Comparison of ENCODE assay signal across 11 cellular contexts in the genomic region with DNA sequence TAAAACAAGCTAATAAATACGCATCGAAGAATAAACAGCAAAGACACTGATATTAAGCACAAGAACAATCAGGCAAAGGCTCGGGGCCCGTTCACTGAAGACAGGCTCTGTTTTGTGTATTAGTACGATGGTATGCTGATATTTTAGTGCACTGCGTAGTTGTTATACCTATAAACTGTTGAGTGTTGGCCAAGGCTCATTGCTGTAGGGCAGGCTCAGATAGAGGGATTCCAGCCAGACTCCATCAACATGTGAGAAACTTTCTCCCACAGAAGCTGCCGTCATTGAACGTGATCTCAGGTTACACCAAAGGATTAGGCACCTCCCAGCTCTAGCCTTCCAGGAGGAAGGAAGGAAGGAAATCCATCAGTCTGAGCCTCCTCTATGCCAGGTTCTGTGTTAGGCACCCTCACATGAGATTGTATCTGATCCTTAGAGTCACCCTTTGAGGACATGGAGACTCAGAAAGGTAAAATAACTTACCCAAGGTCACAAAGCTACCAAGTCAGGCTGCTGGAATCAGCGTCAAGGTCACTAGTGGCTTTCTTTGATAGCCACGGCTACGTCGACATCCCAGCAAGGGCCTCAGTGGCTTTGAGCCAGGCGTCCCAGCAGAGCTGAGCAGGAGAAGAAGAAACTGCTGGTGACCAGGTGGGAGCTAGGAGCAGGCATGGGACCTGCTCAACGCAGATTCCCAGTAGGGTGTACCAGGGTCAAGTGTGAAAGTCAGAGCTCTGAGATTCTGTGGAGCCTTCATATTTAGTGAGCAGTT. TPM values are rescaled to one million over a fixed set of nuclear protein-coding genes. Genes with fewer than 3 reads are reported as not detected.
DNase-seq lines count a peak whose midpoint lies in the region; ATAC-seq, FAIRE-seq and TF ChIP-seq lines count a peak whose summit lies in the region.
"Had no signal": no experiment of that assay in that cellular context is flagged by ENCODE, and none has a peak within 500 bp of the region (broad histone marks: within the 10 kb centered on the region; RNA-seq: fewer than 3 reads in every experiment).

No MANE protein-coding gene starts in this region.

- H3K27ac ChIP-seq in 22Rv1 (peak overlapping the region; percentile 38), endothelial cell of umbilical vein (ENCODE audit: insufficient read depth, low read depth, low read length) (peak overlapping the region; percentile 92)

- H3K4me1 ChIP-seq in endothelial cell of umbilical vein (ENCODE audit: control insufficient read depth, extremely low read depth, insufficient read depth, low read length): peaks cover 90% of the 10 kb centered on the region

- H3K9me3 ChIP-seq in endothelial cell of umbilical vein (replicated peaks; ENCODE audit: control insufficient read depth, insufficient read depth, low read length): no peaks in the 10 kb centered on the region

- H3K79me2 ChIP-seq in endothelial cell of umbilical vein (ENCODE audit: control insufficient read depth, insufficient read depth, low read length): peaks cover 72% of the 10 kb centered on the region

- POLR2A ChIA-PET in endothelial cell of umbilical vein (lab: Charles Lee): interaction anchor here (0.5 kb wide), 1 partner anchor 149 kb away, joined by 3 read pairs; no protein-coding TSS in a partner anchor

- no peak for ATAC-seq in activated CD8-positive, alpha-beta memory T cell treated with anti-CD3 and anti-CD28 coated beads, Interleukin-2, amount 10 ng/mL, durations not matched to agents 7 days and 5 days
- no peak for ATAC-seq in HG03025 (IDR thresholded peaks at IDR 0.05; ENCODE audit: low FRiP score, unreplicated experiment)

- dilution Hi-C loops in endothelial cell of umbilical vein (cut with MboI; ENCODE audit: extremely low pct_ligation_motif_present, low sequenced_read_pairs): loop anchor here (25.0 kb wide), 1 partner anchor 146 kb away; no protein-coding TSS in a partner anchor

- BruUV-seq in endothelial cell of umbilical vein (replicated peaks; lab: Mats Ljungman, UMichigan): TSS peak; percentile 31

- H3K4me3 ChIP-seq in LNCaP clone FGC (ENCODE audit: low read depth, low read length): no peak overlapping the region
- H3K4me3 ChIP-seq in endothelial cell of umbilical vein (replicated peaks in 1 of 3; ENCODE audit: insufficient read depth in 1 of 3, low read depth in 1 of 3, low read length in 3 of 3): no peak overlapping the region
- no peak overlapping the region for H3K4me3 ChIP-seq in lower leg skin (ENCODE audit: low read depth, poor library complexity, severe bottlenecking)

- H3K4me3 Mint-ChIP-seq in activated CD8-positive, alpha-beta memory T cell treated with anti-CD3 and anti-CD28 coated beads, Interleukin-2, amount 10 ng/mL, durations not matched to agents 7 days and 5 days: no peak overlapping the region
- H3K4me3 Mint-ChIP-seq in immature natural killer cell: no peak overlapping the region
- H3K4me3 Mint-ChIP-seq: T-helper 2 cell treated with Interferon-gamma antibody and Interleukin-4, amounts not matched to agents 5 μg/mL and 100 μg/mL, for 36 hours had no signal

- TF ChIP-seq POLR2A in endothelial cell of umbilical vein (IDR thresholded peaks at IDR 0.05; ENCODE audit: low read depth, low read length) (no peak), lower leg skin (IDR thresholded peaks at IDR 0.05) (no peak)

- no peak overlapping the region for H3K27ac Mint-ChIP-seq in activated CD8-positive, alpha-beta memory T cell treated with anti-CD3 and anti-CD28 coated beads, Interleukin-2, amount 10 ng/mL, durations not matched to agents 7 days and 5 days
- no peak overlapping the region for H3K27ac Mint-ChIP-seq in immature natural killer cell
- H3K27ac Mint-ChIP-seq: T-helper 2 cell treated with Interferon-gamma antibody and Interleukin-4, amounts not matched to agents 5 μg/mL and 100 μg/mL, for 36 hours had no signal

- peak; percentile 83 for FAIRE-seq in endothelial cell of umbilical vein (lab: Jason Lieb, UNC)

- no peaks in the 10 kb centered on the region for H4K20me1 ChIP-seq in endothelial cell of umbilical vein (replicated peaks; ENCODE audit: control insufficient read depth, extremely low read depth, insufficient read depth, low read length)

- TF ChIP-seq CTCF in 22Rv1 (IDR thresholded peaks at IDR 0.05): no peak
- no peak for TF ChIP-seq CTCF in LNCaP clone FGC (IDR thresholded peaks at IDR 0.05; ENCODE audit: control insufficient read depth, extremely low read depth, insufficient read depth)
- no peak for TF ChIP-seq CTCF in endothelial cell of umbilical vein (IDR thresholded peaks at IDR 0.05; ENCODE audit: extremely low read depth in 1 of 2, insufficient read depth in 1 of 2, low read depth in 1 of 2, low read length in 2 of 2)
- TF ChIP-seq CTCF in lower leg skin (IDR thresholded peaks at IDR 0.05): no peak

- intact Hi-C loops in endothelial cell of umbilical vein (cut with micrococcal nuclease) (no loop called here), lower leg skin (cut with DNase I; ENCODE audit: low total_unique reads) (no loop called here)

- CTCF ChIA-PET in endothelial cell of umbilical vein (lab: Charles Lee): interaction anchor here (0.7 to 8.2 kb wide), 6 partner anchors 9 to 178 kb away, joined by 3 to 98 read pairs (median 12); a partner anchor contains a TSS
- CTCF ChIA-PET in activated CD8-positive, alpha-beta memory T cell treated with anti-CD3 and anti-CD28 coated beads, Interleukin-2, amount 10 ng/mL, durations not matched to agents 7 days and 5 days (lab: Charles Lee): no interaction called here

- peak; percentile 57 for DNase-seq in LNCaP clone FGC (ENCODE audit: low read depth)
- peak; percentile 81 for DNase-seq in endothelial cell of umbilical vein (ENCODE audit: low read depth, low spot score)
- peak; percentile 69 to 84 for DNase-seq in lower leg skin (ENCODE audit: low spot score in 2 of 2)
- no peak for DNase-seq in activated CD8-positive, alpha-beta memory T cell treated with anti-CD3 and anti-CD28 coated beads, Interleukin-2, amount 10 ng/mL, durations not matched to agents 7 days and 5 days
- no peak for DNase-seq in stimulated activated naive CD4-positive, alpha-beta T cell treated with Interleukin-2 at 50 U/mL for 16 hours (lab: John Stamatoyannopoulos, UW)
- DNase-seq in immature natural killer cell: no peak
- DNase-seq: anterior cingulate cortex; NK-92 treated with Interleukin-12 subunit alpha and Interleukin-12 subunit beta, amount 100 ng/mL, for 24 hours had no signal

- peaks cover 10% of the 10 kb centered on the region for H3K4me1 Mint-ChIP-seq in activated CD8-positive, alpha-beta memory T cell treated with anti-CD3 and anti-CD28 coated beads, Interleukin-2, amount 10 ng/mL, durations not matched to agents 7 days and 5 days
- H3K4me1 Mint-ChIP-seq in immature natural killer cell: no peaks in the 10 kb centered on the region

- 64 to 68% methylated on average over 14 of the region's 14 CpGs for WGBS in lower leg skin, 2 donors

- H2AFZ ChIP-seq in endothelial cell of umbilical vein (ENCODE audit: low read depth, low read length): no peak overlapping the region

- peaks cover 3% of the 10 kb centered on the region for H3K27me3 Mint-ChIP-seq in activated CD8-positive, alpha-beta memory T cell treated with anti-CD3 and anti-CD28 coated beads, Interleukin-2, amount 10 ng/mL, durations not matched to agents 7 days and 5 days
- H3K27me3 Mint-ChIP-seq in immature natural killer cell (ENCODE audit: low read depth in 3 of 3): peaks cover 0 to 7% (median 2%) of the 10 kb centered on the region in 3 donors

- H3K9me3 Mint-ChIP-seq in activated CD8-positive, alpha-beta memory T cell treated with anti-CD3 and anti-CD28 coated beads, Interleukin-2, amount 10 ng/mL, durations not matched to agents 7 days and 5 days (ENCODE audit: low read depth): no peaks in the 10 kb centered on the region
- H3K9me3 Mint-ChIP-seq in immature natural killer cell: no peaks in the 10 kb centered on the region
- H3K9me3 Mint-ChIP-seq: T-helper 2 cell treated with Interferon-gamma antibody and Interleukin-4, amounts not matched to agents 5 μg/mL and 100 μg/mL, for 36 hours had no signal

- H3K36me3 ChIP-seq in endothelial cell of umbilical vein (ENCODE audit: control insufficient read depth in 2 of 2, extremely low read depth in 1 of 2, insufficient read depth in 2 of 2, low read length in 2 of 2): peaks cover 0 to 7% of the 10 kb centered on the region in 2 experiments

- peak overlapping the region; percentile 54 for H3K4me2 ChIP-seq in endothelial cell of umbilical vein (ENCODE audit: insufficient read depth, low read length)

- no peaks in the 10 kb centered on the region for H3K9me1 ChIP-seq in endothelial cell of umbilical vein (replicated peaks; ENCODE audit: control insufficient read depth, extremely low read depth, insufficient read depth, low read length)

- peak overlapping the region; percentile 45 for H3K9ac ChIP-seq in endothelial cell of umbilical vein (replicated peaks; ENCODE audit: extremely low read depth, insufficient read depth, low read length)

- H3K36me3 Mint-ChIP-seq in activated CD8-positive, alpha-beta memory T cell treated with anti-CD3 and anti-CD28 coated beads, Interleukin-2, amount 10 ng/mL, durations not matched to agents 7 days and 5 days: no peaks in the 10 kb centered on the region
- H3K36me3 Mint-ChIP-seq in immature natural killer cell: no peaks in the 10 kb centered on the region

- no peaks in the 10 kb centered on the region for H3K27me3 ChIP-seq in endothelial cell of umbilical vein (ENCODE audit: control insufficient read depth in 2 of 2, insufficient read depth in 2 of 2, low read length in 2 of 2)

TF ChIP-seq in endothelial cell of umbilical vein, 7 proteins besides CTCF, POLR2A, EP300 and RAD21:
- TF ChIP-seq POLR2AphosphoS5 (IDR thresholded peaks at IDR 0.05; ENCODE audit: insufficient read depth, low read depth, low read length) (peak; percentile 78), GATA2 (IDR thresholded peaks at IDR 0.05; ENCODE audit: insufficient read depth, insufficient read length, low read depth, low read length) (peak; percentile 94), FOS (IDR thresholded peaks at IDR 0.05; ENCODE audit: borderline replicate concordance, insufficient read depth, low read length) (no peak), JUN (IDR thresholded peaks at IDR 0.05; ENCODE audit: borderline replicate concordance, insufficient read depth, insufficient read length, low read depth) (peak; percentile 48)

RNA-seq across cellular contexts. Expression of a gene that starts 14.8 kb away (rescaled TPM):
- total RNA-seq in endothelial cell of umbilical vein (31.2 and 32.9 TPM in 2 replicates), lower leg skin (10 to 100 TPM; 41.8 to 57.5 (median 45.8) TPM)
- polyA plus RNA-seq in endothelial cell of umbilical vein (15.6 and 17.5 TPM in 2 replicates), immature natural killer cell (under 1 TPM in 2 of 3 donors, not detected in 1; 0.27 to 0.43 TPM)
- 25.3 and 26.5 TPM in 2 replicates for polyA plus RNA-seq in endothelial cell of umbilical vein (2011; cell fraction: cytosol; rRNA removed)
- polyA plus RNA-seq in endothelial cell of umbilical vein (2011; cell fraction: nucleus; rRNA removed): 36.3 and 37.1 TPM in 2 replicates
- 32.6 and 38.1 TPM in 2 replicates for polyA plus RNA-seq in endothelial cell of umbilical vein (2012)
- polyA minus RNA-seq in endothelial cell of umbilical vein: 18.1 and 19.7 TPM in 2 replicates
- 69.6 TPM for polyA minus RNA-seq in endothelial cell of umbilical vein (2011; cell fraction: cytosol; rRNA and poly(A)+ RNA removed)
- polyA minus RNA-seq in endothelial cell of umbilical vein (2011; cell fraction: nucleus; rRNA and poly(A)+ RNA removed): 30.1 and 38.1 TPM in 2 replicates
- total RNA-seq in activated CD8-positive, alpha-beta memory T cell treated with anti-CD3 and anti-CD28 coated beads, Interleukin-2, amount 10 ng/mL, durations not matched to agents 7 days and 5 days: 1 to 10 TPM in 1 of 2 experiments, under 1 TPM in 1; 0.96 to 1.3 TPM

Comparison
In these comparisons a context has a peak if more than half of its experiments do, and no peak if none do; other contexts are left out.
1. DNase-seq: peak in LNCaP clone FGC (single experiment), endothelial cell of umbilical vein (single experiment) and lower leg skin (2 of 2); none in activated CD8-positive, alpha-beta memory T cell treated with anti-CD3 and anti-CD28 coated beads, Interleukin-2, amount 10 ng/mL, durations not matched to agents 7 days and 5 days (single experiment), stimulated activated naive CD4-positive, alpha-beta T cell treated with Interleukin-2 at 50 U/mL for 16 hours (single experiment) and immature natural killer cell (0 of 3).
2. RNA of a gene that starts 14.8 kb away (total RNA-seq): 41.8 to 57.5 TPM in lower leg skin and 31.2 to 32.9 TPM in endothelial cell of umbilical vein; 0.96 to 1.3 TPM in activated CD8-positive, alpha-beta memory T cell treated with anti-CD3 and anti-CD28 coated beads, Interleukin-2, amount 10 ng/mL, durations not matched to agents 7 days and 5 days; every median in the first group is over 10 times any median in the second.